Comparison of ENCODE assay signal across 12 cellular contexts in the genomic region with DNA sequence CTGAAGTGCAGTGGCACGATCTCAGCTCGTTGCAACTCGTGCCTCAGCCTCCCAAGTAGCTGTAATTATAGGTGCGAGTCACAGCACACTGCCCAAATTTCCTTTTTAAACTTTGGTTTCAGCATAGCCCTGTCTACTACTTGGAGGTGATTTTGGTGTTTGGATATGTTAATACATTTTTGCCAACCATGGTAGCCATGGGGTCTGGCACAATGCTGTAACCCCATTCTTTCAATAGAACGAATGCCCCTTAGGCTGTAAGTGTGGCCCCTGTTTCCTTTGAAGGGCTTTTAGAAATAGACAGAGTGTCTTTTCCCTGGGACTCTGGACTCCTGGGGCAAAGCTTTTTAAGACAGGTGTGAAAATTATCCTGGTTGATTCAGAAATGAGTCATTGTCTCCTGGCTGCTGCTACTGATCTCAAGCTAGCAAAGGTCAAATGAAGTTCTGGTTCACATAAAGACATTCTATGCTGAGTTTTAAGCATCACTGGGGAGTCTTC.
DNase-seq lines count a peak whose midpoint lies in the region; ATAC-seq, FAIRE-seq and TF ChIP-seq lines count a peak whose summit lies in the region.
"Had no signal": no experiment of that assay in that cellular context is flagged by ENCODE, and none has a peak within 500 bp of the region (broad histone marks: within the 10 kb centered on the region; RNA-seq: fewer than 3 reads in every experiment).

No MANE protein-coding gene starts in this region.

- peaks cover 4% of the 10 kb centered on the region for H3K4me1 Mint-ChIP-seq in glutamatergic neuron (ENCODE audit: low read depth, unreplicated experiment)

- ATAC-seq in HG03135 (IDR thresholded peaks at IDR 0.05; ENCODE audit: unreplicated experiment) = no peak

- no peaks in the 10 kb centered on the region for H3K36me3 ChIP-seq in Peyer's patch

- no peak overlapping the region for H3K27ac Mint-ChIP-seq in glutamatergic neuron (ENCODE audit: unreplicated experiment)

- H3K4me1 ChIP-seq in Peyer's patch = no peaks in the 10 kb centered on the region
- H3K4me1 ChIP-seq: parathyroid adenoma had no signal

- TF ChIP-seq CTCF in glutamatergic neuron (IDR thresholded peaks at IDR 0.05; ENCODE audit: partially characterized antibody, unreplicated experiment) (no peak), Peyer's patch (IDR thresholded peaks at IDR 0.05) (no peak)

- H3K27me3 ChIP-seq in Peyer's patch = no peaks in the 10 kb centered on the region

- H3K9me3 Mint-ChIP-seq in glutamatergic neuron (ENCODE audit: unreplicated experiment) = no peaks in the 10 kb centered on the region

- no peak overlapping the region for H3K4me3 Mint-ChIP-seq in glutamatergic neuron (ENCODE audit: unreplicated experiment)

- no peaks in the 10 kb centered on the region for H3K9me3 ChIP-seq in Peyer's patch

- TF ChIP-seq POLR2A in GM12892 (IDR thresholded peaks at IDR 0.05; ENCODE audit: low read depth, low read length) = no peak
- no peak for TF ChIP-seq POLR2A in Peyer's patch (IDR thresholded peaks at IDR 0.05)

- no peak overlapping the region for H3K4me3 ChIP-seq in Peyer's patch

- no peak overlapping the region for H3K27ac ChIP-seq in Peyer's patch
- H3K27ac ChIP-seq: parathyroid adenoma had no signal

- in situ Hi-C loops in KBM-7 (cut with MboI; ENCODE audit: low pct_unique_long_range_greater_than_20kb, low sequenced_read_pairs) = no loop called here

- H3K27me3 Mint-ChIP-seq in glutamatergic neuron (ENCODE audit: unreplicated experiment) = no peaks in the 10 kb centered on the region

- H3K36me3 Mint-ChIP-seq in glutamatergic neuron (ENCODE audit: unreplicated experiment) = no peaks in the 10 kb centered on the region

- DNase-seq in GM12892 (ENCODE audit: insufficient read length) (no peak), HPDE6-E6E7 (ENCODE audit: extremely low spot score) (peak; percentile 76), amniotic epithelial cell (ENCODE audit: low read depth) (peak; percentile 34), myocyte (ENCODE audit: low read depth) (peak; percentile 73), glutamatergic neuron (no peak), Peyer's patch (no peak), KBM-7 (no peak)
- DNase-seq: activated CD4-positive, alpha-beta T cell treated with anti-CD3 and anti-CD28 coated beads, Interleukin-2, amount 50 U/mL, for 1 hour; amygdala; NCI-H2029 had no signal

- peak; percentile 36 for FAIRE-seq in GM12892 (lab: Jason Lieb, UNC)

Comparison
In these comparisons a context has a peak if more than half of its experiments do, and no peak if none do; other contexts are left out.
1. DNase-seq: peak in HPDE6-E6E7 (single experiment), amniotic epithelial cell (single experiment) and myocyte (single experiment); none in GM12892 (single experiment), glutamatergic neuron (single experiment), Peyer's patch (0 of 3) and KBM-7 (single experiment).